In the genomic region with DNA sequence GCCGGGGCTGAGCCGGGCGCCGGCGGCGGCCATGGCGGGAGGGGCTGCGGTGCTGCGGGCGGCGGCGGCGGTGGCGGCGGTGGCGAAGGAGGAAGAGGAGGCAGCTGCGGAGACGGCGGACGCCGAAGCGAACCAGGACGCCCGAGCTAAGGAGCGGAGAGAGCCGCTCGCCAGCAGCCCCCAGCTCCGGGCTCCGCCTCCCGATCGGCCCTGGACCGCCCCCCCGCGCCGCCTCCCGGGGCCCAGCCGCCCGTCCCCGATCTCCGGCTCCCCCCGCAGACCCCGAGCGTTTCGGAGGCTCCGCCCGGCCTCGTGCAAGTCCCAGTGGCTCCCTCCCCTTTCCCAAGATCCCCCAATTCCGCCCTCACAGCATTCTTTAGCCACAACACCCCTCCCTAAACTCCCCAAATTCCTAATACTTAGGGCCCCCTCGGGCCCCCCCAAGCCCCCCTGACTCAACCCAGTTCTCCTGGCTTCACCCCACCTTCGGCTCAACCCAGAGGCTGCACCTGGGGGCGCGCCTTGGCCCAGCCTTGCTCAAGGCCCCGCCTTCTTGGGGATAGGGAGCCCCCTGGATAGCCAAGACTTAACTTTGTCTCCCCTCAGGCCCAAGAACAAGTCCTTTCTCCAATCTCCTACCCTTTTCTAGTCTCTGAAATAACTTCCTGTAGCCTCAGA, we compare ENCODE assay signal across 9 cellular contexts. TPM values are rescaled to one million over a fixed set of nuclear protein-coding genes. Genes with fewer than 3 reads are reported as not detected.
DNase-seq lines count a peak whose midpoint lies in the region; ATAC-seq and TF ChIP-seq lines count a peak whose summit lies in the region.
"Had no signal": no experiment of that assay in that cellular context is flagged by ENCODE, and none has a peak within 500 bp of the region (broad histone marks: within the 10 kb centered on the region; RNA-seq: fewer than 3 reads in every experiment).

A gene with protein sequence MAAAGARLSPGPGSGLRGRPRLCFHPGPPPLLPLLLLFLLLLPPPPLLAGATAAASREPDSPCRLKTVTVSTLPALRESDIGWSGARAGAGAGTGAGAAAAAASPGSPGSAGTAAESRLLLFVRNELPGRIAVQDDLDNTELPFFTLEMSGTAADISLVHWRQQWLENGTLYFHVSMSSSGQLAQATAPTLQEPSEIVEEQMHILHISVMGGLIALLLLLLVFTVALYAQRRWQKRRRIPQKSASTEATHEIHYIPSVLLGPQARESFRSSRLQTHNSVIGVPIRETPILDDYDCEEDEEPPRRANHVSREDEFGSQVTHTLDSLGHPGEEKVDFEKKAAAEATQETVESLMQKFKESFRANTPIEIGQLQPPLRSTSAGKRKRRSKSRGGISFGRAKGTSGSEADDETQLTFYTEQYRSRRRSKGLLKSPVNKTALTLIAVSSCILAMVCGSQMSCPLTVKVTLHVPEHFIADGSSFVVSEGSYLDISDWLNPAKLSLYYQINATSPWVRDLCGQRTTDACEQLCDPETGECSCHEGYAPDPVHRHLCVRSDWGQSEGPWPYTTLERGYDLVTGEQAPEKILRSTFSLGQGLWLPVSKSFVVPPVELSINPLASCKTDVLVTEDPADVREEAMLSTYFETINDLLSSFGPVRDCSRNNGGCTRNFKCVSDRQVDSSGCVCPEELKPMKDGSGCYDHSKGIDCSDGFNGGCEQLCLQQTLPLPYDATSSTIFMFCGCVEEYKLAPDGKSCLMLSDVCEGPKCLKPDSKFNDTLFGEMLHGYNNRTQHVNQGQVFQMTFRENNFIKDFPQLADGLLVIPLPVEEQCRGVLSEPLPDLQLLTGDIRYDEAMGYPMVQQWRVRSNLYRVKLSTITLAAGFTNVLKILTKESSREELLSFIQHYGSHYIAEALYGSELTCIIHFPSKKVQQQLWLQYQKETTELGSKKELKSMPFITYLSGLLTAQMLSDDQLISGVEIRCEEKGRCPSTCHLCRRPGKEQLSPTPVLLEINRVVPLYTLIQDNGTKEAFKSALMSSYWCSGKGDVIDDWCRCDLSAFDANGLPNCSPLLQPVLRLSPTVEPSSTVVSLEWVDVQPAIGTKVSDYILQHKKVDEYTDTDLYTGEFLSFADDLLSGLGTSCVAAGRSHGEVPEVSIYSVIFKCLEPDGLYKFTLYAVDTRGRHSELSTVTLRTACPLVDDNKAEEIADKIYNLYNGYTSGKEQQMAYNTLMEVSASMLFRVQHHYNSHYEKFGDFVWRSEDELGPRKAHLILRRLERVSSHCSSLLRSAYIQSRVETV (N-terminal part only) (minus strand): TSS at position 152 of the 678 bp plus-strand sequence. CDS start 119 bp downstream, at position 33.

- intact Hi-C loops in aorta (cut with DNase I) (loop anchor here (5.0 kb wide), 2 partner anchors 168 to 678 kb away; no protein-coding TSS in a partner anchor), CD14-positive monocyte (cut with micrococcal nuclease) (no loop called here)

- peak within 1 kb of the TSS; percentile 6 for H3K4me3 Mint-ChIP-seq in activated naive CD8-positive, alpha-beta T cell
- H3K4me3 Mint-ChIP-seq in activated naive CD8-positive, alpha-beta T cell treated with anti-CD3 and anti-CD28 coated beads for 36 hours = no peak within 1 kb of the TSS
- H3K4me3 Mint-ChIP-seq in CD14-positive monocyte = peak within 1 kb of the TSS in 1 of 2 donors; percentile 83
- H3K4me3 Mint-ChIP-seq in activated CD4-positive, alpha-beta T cell treated with anti-CD3 and anti-CD28 coated beads, Interleukin-2, amount 10 ng/mL, durations not matched to agents 7 days and 5 days = no peak within 1 kb of the TSS
- H3K4me3 Mint-ChIP-seq: T-helper 1 cell treated with Interleukin-12 subunit alpha and Interleukin-12 subunit beta and Interleukin-4 antibody, amounts not matched to agents 30 μg/mL and 1 μg/mL, for 36 hours had no signal

- H3K4me3 ChIP-seq in ectodermal cell (ENCODE audit: insufficient read depth, low read depth, low read length) (peak within 1 kb of the TSS; percentile 46), aorta (ENCODE audit: low read length in 2 of 2) (peak within 1 kb of the TSS; percentile 63 to 70)

- peaks cover 19% of the 10 kb centered on the region for H3K27me3 Mint-ChIP-seq in activated naive CD8-positive, alpha-beta T cell
- peaks cover 35% of the 10 kb centered on the region for H3K27me3 Mint-ChIP-seq in activated naive CD8-positive, alpha-beta T cell treated with anti-CD3 and anti-CD28 coated beads for 36 hours
- H3K27me3 Mint-ChIP-seq in CD14-positive monocyte (ENCODE audit: low read depth in 3 of 3) = peaks cover 34 to 42% (median 38%) of the 10 kb centered on the region in 3 donors
- peaks cover 23% of the 10 kb centered on the region for H3K27me3 Mint-ChIP-seq in activated CD4-positive, alpha-beta T cell treated with anti-CD3 and anti-CD28 coated beads, Interleukin-2, amount 10 ng/mL, durations not matched to agents 7 days and 5 days

- POLR2A ChIA-PET in activated CD4-positive, alpha-beta T cell treated with anti-CD3 and anti-CD28 coated beads, Interleukin-2, amount 10 ng/mL, durations not matched to agents 7 days and 5 days (lab: Charles Lee) = no interaction called here

- no peak for ATAC-seq in aorta (ENCODE audit: low FRiP score)
- no peak for ATAC-seq in GM19467 (IDR thresholded peaks at IDR 0.05; ENCODE audit: unreplicated experiment)

- DNase-seq in activated naive CD8-positive, alpha-beta T cell treated with anti-CD3 and anti-CD28 coated beads for 36 hours = no peak
- peak; percentile 41 for DNase-seq in midbrain (lab: John Stamatoyannopoulos, UW)
- peak; percentile 47 to 80 for DNase-seq in aorta
- no peak for DNase-seq in CD14-positive monocyte (ENCODE audit: low spot score)
- no peak for DNase-seq in activated CD4-positive, alpha-beta T cell treated with anti-CD3 and anti-CD28 coated beads, Interleukin-2, amount 10 ng/mL, durations not matched to agents 7 days and 5 days

- TF ChIP-seq CTCF in CD14-positive monocyte (IDR thresholded peaks at IDR 0.05) = no peak

- H3K36me3 Mint-ChIP-seq in activated naive CD8-positive, alpha-beta T cell = no peaks in the 10 kb centered on the region
- no peaks in the 10 kb centered on the region for H3K36me3 Mint-ChIP-seq in activated naive CD8-positive, alpha-beta T cell treated with anti-CD3 and anti-CD28 coated beads for 36 hours
- H3K36me3 Mint-ChIP-seq in CD14-positive monocyte = no peaks in the 10 kb centered on the region
- no peaks in the 10 kb centered on the region for H3K36me3 Mint-ChIP-seq in activated CD4-positive, alpha-beta T cell treated with anti-CD3 and anti-CD28 coated beads, Interleukin-2, amount 10 ng/mL, durations not matched to agents 7 days and 5 days (ENCODE audit: low read depth)

- H3K4me1 ChIP-seq in ectodermal cell (ENCODE audit: control insufficient read depth, insufficient read depth, low read length) (peaks cover 12% of the 10 kb centered on the region), aorta (ENCODE audit: control insufficient read depth in 1 of 2, insufficient read depth in 2 of 2, low read length in 2 of 2) (no peaks in the 10 kb centered on the region)

- H3K9me3 ChIP-seq in ectodermal cell (ENCODE audit: control insufficient read depth, low read length) (no peaks in the 10 kb centered on the region), aorta (ENCODE audit: control insufficient read depth, low read length) (no peaks in the 10 kb centered on the region)

- peaks cover 2% of the 10 kb centered on the region for H3K4me1 Mint-ChIP-seq in activated naive CD8-positive, alpha-beta T cell (ENCODE audit: low read depth)
- no peaks in the 10 kb centered on the region for H3K4me1 Mint-ChIP-seq in activated naive CD8-positive, alpha-beta T cell treated with anti-CD3 and anti-CD28 coated beads for 36 hours
- H3K4me1 Mint-ChIP-seq in CD14-positive monocyte = no peaks in the 10 kb centered on the region
- peaks cover 2% of the 10 kb centered on the region for H3K4me1 Mint-ChIP-seq in activated CD4-positive, alpha-beta T cell treated with anti-CD3 and anti-CD28 coated beads, Interleukin-2, amount 10 ng/mL, durations not matched to agents 7 days and 5 days

- no peak within 1 kb of the TSS for H3K27ac ChIP-seq in ectodermal cell (ENCODE audit: insufficient read depth, low read depth, low read length, poor library complexity, severe bottlenecking)
- no peak within 1 kb of the TSS for H3K27ac ChIP-seq in aorta (ENCODE audit: low read depth in 1 of 2, low read length in 2 of 2)

- H3K36me3 ChIP-seq in ectodermal cell (ENCODE audit: control insufficient read depth, insufficient read depth, low read length) (no peaks in the 10 kb centered on the region), aorta (ENCODE audit: control insufficient read depth in 1 of 2, insufficient read depth in 2 of 2, low read length in 1 of 2) (no peaks in the 10 kb centered on the region)

- CTCF ChIA-PET in activated CD4-positive, alpha-beta T cell treated with anti-CD3 and anti-CD28 coated beads, Interleukin-2, amount 10 ng/mL, durations not matched to agents 7 days and 5 days (lab: Charles Lee) = no interaction called here

- 0 to 1% methylated on average over 53 of the region's 53 CpGs for WGBS in ectodermal cell, 2 experiments
- WGBS in aorta, 2 donors = 1% methylated on average over 25 to 52 of the region's 53 CpGs

- H3K27ac Mint-ChIP-seq in activated naive CD8-positive, alpha-beta T cell = no peak within 1 kb of the TSS
- no peak within 1 kb of the TSS for H3K27ac Mint-ChIP-seq in activated naive CD8-positive, alpha-beta T cell treated with anti-CD3 and anti-CD28 coated beads for 36 hours
- H3K27ac Mint-ChIP-seq in CD14-positive monocyte = no peak within 1 kb of the TSS
- no peak within 1 kb of the TSS for H3K27ac Mint-ChIP-seq in activated CD4-positive, alpha-beta T cell treated with anti-CD3 and anti-CD28 coated beads, Interleukin-2, amount 10 ng/mL, durations not matched to agents 7 days and 5 days
- H3K27ac Mint-ChIP-seq: T-helper 1 cell treated with Interleukin-12 subunit alpha and Interleukin-12 subunit beta and Interleukin-4 antibody, amounts not matched to agents 30 μg/mL and 1 μg/mL, for 36 hours had no signal

- H3K9me3 Mint-ChIP-seq in activated naive CD8-positive, alpha-beta T cell (ENCODE audit: low read depth) = no peaks in the 10 kb centered on the region
- H3K9me3 Mint-ChIP-seq in activated naive CD8-positive, alpha-beta T cell treated with anti-CD3 and anti-CD28 coated beads for 36 hours = peaks cover 3% of the 10 kb centered on the region
- peaks cover 0 to 14% (median 2%) of the 10 kb centered on the region in 7 donors for H3K9me3 Mint-ChIP-seq in CD14-positive monocyte
- H3K9me3 Mint-ChIP-seq in activated CD4-positive, alpha-beta T cell treated with anti-CD3 and anti-CD28 coated beads, Interleukin-2, amount 10 ng/mL, durations not matched to agents 7 days and 5 days = no peaks in the 10 kb centered on the region
- H3K9me3 Mint-ChIP-seq: T-helper 1 cell treated with Interleukin-12 subunit alpha and Interleukin-12 subunit beta and Interleukin-4 antibody, amounts not matched to agents 30 μg/mL and 1 μg/mL, for 36 hours had no signal

- peaks cover 77% of the 10 kb centered on the region for H3K27me3 ChIP-seq in ectodermal cell (ENCODE audit: control insufficient read depth, insufficient read depth, low read length, poor library complexity, severe bottlenecking)
- H3K27me3 ChIP-seq in aorta (ENCODE audit: control insufficient read depth in 1 of 2, insufficient read depth in 2 of 2, low read length in 1 of 2) = peaks cover 0 to 2% of the 10 kb centered on the region in 2 donors

RNA-seq across cellular contexts. Expression of the gene that starts here (rescaled TPM):
- 1 to 10 TPM; 3.9 TPM for total RNA-seq in activated naive CD8-positive, alpha-beta T cell treated with anti-CD3 and anti-CD28 coated beads for 36 hours
- 12.9 TPM for polyA plus RNA-seq in ectodermal cell (2013, experiment 1 of 4)
- polyA plus RNA-seq in ectodermal cell (2013, experiment 2 of 4) = 12.6 TPM
- 10.0 TPM for polyA plus RNA-seq in ectodermal cell (2013, experiment 3 of 4)
- 12.0 TPM for polyA plus RNA-seq in ectodermal cell (2013, experiment 4 of 4)
- 1 to 10 TPM; 7.2 to 7.5 TPM for total RNA-seq in aorta
- polyA plus RNA-seq in aorta = 1 to 10 TPM; 1.0 to 1.5 TPM
- polyA plus RNA-seq in CD14-positive monocyte = not detected
- 1 to 10 TPM; 3.2 to 4.1 TPM for total RNA-seq in activated CD4-positive, alpha-beta T cell treated with anti-CD3 and anti-CD28 coated beads, Interleukin-2, amount 10 ng/mL, durations not matched to agents 7 days and 5 days

Comparison
In these comparisons a context has a peak if more than half of its experiments do, and no peak if none do; other contexts are left out.
1. DNase-seq: peak in midbrain (single experiment) and aorta (2 of 2); none in activated naive CD8-positive, alpha-beta T cell treated with anti-CD3 and anti-CD28 coated beads for 36 hours (single experiment), CD14-positive monocyte (single experiment) and activated CD4-positive, alpha-beta T cell treated with anti-CD3 and anti-CD28 coated beads, Interleukin-2, amount 10 ng/mL, durations not matched to agents 7 days and 5 days (single experiment).
2. intact Hi-C loops: an anchor here in aorta (5.0 kb wide); none called in CD14-positive monocyte.